Comparison of ENCODE assay signal across 8 cellular contexts in the genomic region with DNA sequence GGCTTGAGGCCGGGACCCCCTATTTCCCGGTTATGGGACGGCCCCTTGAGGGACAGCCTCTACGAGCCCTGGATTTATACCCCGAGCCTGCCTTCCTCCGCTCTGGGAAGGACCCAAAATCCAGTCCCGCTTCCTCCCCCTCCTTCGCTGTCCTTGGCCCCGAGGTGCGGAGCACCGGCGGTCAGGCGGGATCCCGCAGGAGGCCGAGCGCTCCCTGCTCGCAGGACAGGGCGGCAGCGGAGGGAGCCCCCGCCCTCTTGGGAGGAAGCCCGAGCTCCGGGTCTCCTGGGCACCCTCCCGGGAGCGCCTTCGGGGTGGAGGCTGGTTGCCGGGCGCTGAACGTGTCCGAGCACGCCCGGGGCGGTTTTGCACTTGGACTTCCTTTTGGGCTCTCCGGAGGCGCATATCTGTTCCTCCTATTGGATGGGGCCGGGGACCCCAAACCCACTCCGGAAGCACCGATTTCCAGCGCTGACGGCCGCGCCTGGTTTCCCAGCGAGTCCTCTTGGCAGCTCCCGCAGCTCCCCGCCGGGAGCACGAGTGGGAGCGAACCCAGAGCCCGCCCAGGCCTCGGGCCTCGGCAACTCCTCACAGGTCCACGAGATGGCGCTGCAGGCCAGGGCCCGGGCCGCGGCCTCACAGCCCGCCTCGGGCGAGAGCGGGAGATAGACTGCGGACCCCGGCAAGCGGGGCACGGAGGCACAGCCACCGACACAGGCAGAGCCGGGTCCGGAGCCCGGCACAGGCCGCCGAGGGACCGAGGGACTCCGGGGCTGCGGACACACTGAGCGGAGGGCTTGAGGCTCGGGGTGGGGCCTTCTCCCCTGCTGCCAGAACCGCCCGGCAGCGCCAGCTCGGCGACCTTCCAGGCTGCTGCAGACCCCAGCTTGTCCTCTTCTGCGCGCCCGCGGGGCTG. TPM values are rescaled to one million over a fixed set of nuclear protein-coding genes. Genes with fewer than 3 reads are reported as not detected.
DNase-seq lines count a peak whose midpoint lies in the region; ATAC-seq and TF ChIP-seq lines count a peak whose summit lies in the region.

No MANE protein-coding gene starts in this region.

- H3K27ac ChIP-seq in MM.1S (ENCODE audit: low read length) (no peak overlapping the region), SU-DHL-6 (ENCODE audit: low read depth, low read length) (no peak overlapping the region)

- H3K9ac ChIP-seq in ES-I3 (ENCODE audit: low read depth, low read length) = peak overlapping the region; percentile 79
- peak overlapping the region; percentile 56; the same call in 1 of the 2 replicates for H3K9ac ChIP-seq in MM.1S (ENCODE audit: low read length)
- H3K9ac ChIP-seq in SU-DHL-6 (ENCODE audit: low read length) = peak overlapping the region; percentile 40
- H3K9ac ChIP-seq in adipocyte (ENCODE audit: low read length) = peak overlapping the region; percentile 89

- H3K9me3 ChIP-seq in ES-I3 (ENCODE audit: control insufficient read depth, insufficient read depth, low read length) (no peaks in the 10 kb centered on the region), MM.1S (replicated peaks; ENCODE audit: insufficient read depth, low read length) (no peaks in the 10 kb centered on the region), SU-DHL-6 (ENCODE audit: insufficient read depth, low read length) (no peaks in the 10 kb centered on the region), adipocyte (ENCODE audit: control insufficient read depth, low read length) (no peaks in the 10 kb centered on the region)

- H3K79me2 ChIP-seq in MM.1S (ENCODE audit: low read length) (no peaks in the 10 kb centered on the region), SU-DHL-6 (ENCODE audit: insufficient read depth, low read length) (no peaks in the 10 kb centered on the region)

- H2AFZ ChIP-seq in MM.1S (ENCODE audit: low read length) (peak overlapping the region; percentile 84), SU-DHL-6 (ENCODE audit: low read depth, low read length, severe bottlenecking) (peak overlapping the region; percentile 56)

- ATAC-seq in left cardiac atrium = peak; percentile 77 to 83

- H3K9me2 ChIP-seq in MM.1S (replicated peaks; ENCODE audit: insufficient read depth, low read length) = no peaks in the 10 kb centered on the region
- no peaks in the 10 kb centered on the region for H3K9me2 ChIP-seq in SU-DHL-6 (replicated peaks; ENCODE audit: insufficient read depth, low read length)

- H3F3A ChIP-seq in MM.1S (ENCODE audit: insufficient read depth, low read length) (0 out of 2 replicates have a peak, but pooled peaks cover 4% of the 10 kb centered on the region), SU-DHL-6 (ENCODE audit: insufficient read depth) (no peaks in the 10 kb centered on the region)

- peak; percentile 79 for DNase-seq in HCEC 1CT
- DNase-seq in MM.1S = peak; percentile 75
- DNase-seq in adipocyte (ENCODE audit: low read depth) = peak; percentile 95
- DNase-seq in left cardiac atrium = peak; percentile 86
- DNase-seq in posterior vena cava (ENCODE audit: low spot score) = peak; percentile 94
- peak; percentile 92 for DNase-seq in ureter (ENCODE audit: low spot score)

- H3K4me3 ChIP-seq in MM.1S (ENCODE audit: low read length) (peak overlapping the region; percentile 66), SU-DHL-6 (ENCODE audit: insufficient read depth, low read length, poor library complexity, severe bottlenecking) (peak overlapping the region; percentile 24), adipocyte (ENCODE audit: low read length) (peak overlapping the region; percentile 84)

- H3K4me1 ChIP-seq in ES-I3 (ENCODE audit: insufficient read depth, low read length) = peaks cover 9% of the 10 kb centered on the region; the same call in 1 of the 2 replicates
- no peaks in the 10 kb centered on the region for H3K4me1 ChIP-seq in MM.1S (ENCODE audit: low read length)
- H3K4me1 ChIP-seq in adipocyte (ENCODE audit: control insufficient read depth, insufficient read depth, low read length) = peaks cover 31% of the 10 kb centered on the region

- TF ChIP-seq CTCF in MM.1S (IDR thresholded peaks at IDR 0.05; ENCODE audit: low read length) = peak; percentile 90
- TF ChIP-seq CTCF in SU-DHL-6 (IDR thresholded peaks at IDR 0.05; ENCODE audit: insufficient read depth, low read length, poor library complexity, severe bottlenecking) = peak; percentile 85

- H4K20me1 ChIP-seq in MM.1S (ENCODE audit: insufficient read depth, low read length) (no peaks in the 10 kb centered on the region), SU-DHL-6 (ENCODE audit: low read depth, low read length) (no peaks in the 10 kb centered on the region)

- H3K4me2 ChIP-seq in MM.1S (ENCODE audit: low read depth, low read length) (peak overlapping the region; percentile 87), SU-DHL-6 (ENCODE audit: low read depth, low read length, poor library complexity, severe bottlenecking) (peak overlapping the region; percentile 56)

- intact Hi-C loops in left cardiac atrium (cut with DNase I) (loop anchor here (10.0 kb wide), 2 partner anchors 143 to 423 kb away; no protein-coding TSS in a partner anchor), posterior vena cava (cut with DNase I) (loop anchor here in 1 of 2 donors (2.0 to 5.0 kb wide), 3 partner anchors 75 to 689 kb away; no protein-coding TSS in a partner anchor)

- H3K27me3 ChIP-seq in MM.1S (replicated peaks; ENCODE audit: insufficient read depth, low read length) = peaks cover 20% of the 10 kb centered on the region
- H3K27me3 ChIP-seq in SU-DHL-6 (ENCODE audit: low read length) = no peaks in the 10 kb centered on the region
- no peaks in the 10 kb centered on the region for H3K27me3 ChIP-seq in adipocyte (replicated peaks; ENCODE audit: control insufficient read depth, insufficient read depth, low read length)

- H3K36me3 ChIP-seq in ES-I3 (ENCODE audit: insufficient read depth, low read length) (no peaks in the 10 kb centered on the region), MM.1S (replicated peaks; ENCODE audit: insufficient read depth, low read length) (no peaks in the 10 kb centered on the region), SU-DHL-6 (ENCODE audit: low read length) (no peaks in the 10 kb centered on the region), adipocyte (ENCODE audit: control insufficient read depth, insufficient read depth, low read length, severe bottlenecking) (peaks cover 15% of the 10 kb centered on the region)

RNA-seq across cellular contexts. Expression of gene TBX2, which starts 12.6 kb away (rescaled TPM):
- total RNA-seq in left cardiac atrium (10 to 100 TPM; 12.1 to 17.0 TPM), posterior vena cava (10 to 100 TPM; 11.2 to 16.5 TPM), ureter (266 TPM)

RNA-seq across cellular contexts. Expression of gene TBX4, which starts 40.0 kb away (rescaled TPM):
- not detected for total RNA-seq in left cardiac atrium
- under 1 TPM in 1 of 2 donors, not detected in 1; 0.24 TPM for total RNA-seq in posterior vena cava
- total RNA-seq in ureter = not detected

Comparison
In these comparisons a context has a peak if more than half of its experiments do, and no peak if none do; other contexts are left out.
1. H3K4me3 ChIP-seq: peak in every context shown above with its lines; median percentile 84 in adipocyte; 66 in MM.1S; 24 in SU-DHL-6.
2. RNA of gene TBX2, which starts 12.6 kb away (total RNA-seq): 266 TPM in ureter (single experiment); 12.1 to 17.0 TPM in left cardiac atrium and 11.2 to 16.5 TPM in posterior vena cava; every median in the first group is over 10 times any median in the second.
3. Peak in every context shown above with its lines, with median percentiles within 50 percentile points of each other: H3K9ac ChIP-seq and DNase-seq.